21 cellular contexts compared by ENCODE assay signal in the genomic region with DNA sequence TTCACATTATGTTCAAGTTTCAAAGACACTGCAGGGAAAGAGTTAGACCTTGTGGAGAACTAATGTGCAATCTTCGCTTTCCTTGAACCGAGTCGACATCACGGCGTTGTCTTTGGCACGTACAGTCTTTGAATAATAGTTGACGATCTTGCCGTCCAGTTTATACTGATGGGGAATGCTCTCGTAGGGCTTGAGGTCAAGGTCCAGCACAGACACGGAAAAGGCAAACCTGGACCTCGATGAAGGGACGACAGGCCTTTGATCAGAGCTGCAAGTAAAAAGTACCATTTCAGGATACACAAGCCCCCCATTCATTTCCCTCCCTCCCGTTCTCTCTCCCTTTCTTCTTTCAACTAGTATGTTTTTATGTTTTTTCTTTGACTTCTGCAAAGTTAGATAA. TPM values are rescaled to one million over a fixed set of nuclear protein-coding genes. Genes with fewer than 3 reads are reported as not detected.
DNase-seq lines count a peak whose midpoint lies in the region; ATAC-seq and TF ChIP-seq lines count a peak whose summit lies in the region.
"Had no signal": no experiment of that assay in that cellular context is flagged by ENCODE, and none has a peak within 500 bp of the region (broad histone marks: within the 10 kb centered on the region; RNA-seq: fewer than 3 reads in every experiment).

No MANE protein-coding gene starts in this region.

- no peaks in the 10 kb centered on the region for H4K20me1 ChIP-seq in hepatocyte (ENCODE audit: insufficient read depth, poor library complexity, severe bottlenecking)

- no peaks in the 10 kb centered on the region for H3K4me1 ChIP-seq in breast epithelium
- H3K4me1 ChIP-seq in hepatocyte (ENCODE audit: insufficient read depth): peaks cover 7% of the 10 kb centered on the region
- H3K4me1 ChIP-seq in rectal smooth muscle tissue (ENCODE audit: control insufficient read depth, insufficient read depth, low read length): peaks cover 45% of the 10 kb centered on the region
- H3K4me1 ChIP-seq in upper lobe of right lung: no peaks in the 10 kb centered on the region

- no peaks in the 10 kb centered on the region for H3K9me2 ChIP-seq in hepatocyte (replicated peaks; ENCODE audit: insufficient read depth)

- CTCF ChIA-PET in MCF 10A (lab: Yijun Ruan, JAX): interaction anchor here (1.2 kb wide), 1 partner anchor 18 kb away, joined by 9 read pairs; no protein-coding TSS in a partner anchor

- DNase-seq in breast epithelium (ENCODE audit: low spot score in 2 of 2) (peak in 1 of 2 donors; percentile 14), MCF 10A (ENCODE audit: unreplicated experiment) (no peak), hepatocyte (ENCODE audit: low spot score) (no peak), upper lobe of right lung (no peak), mesothelial cell of epicardium (ENCODE audit: low spot score in 2 of 2, unreplicated experiment in 2 of 2) (no peak)
- DNase-seq: 8988T; activated CD4-positive, alpha-beta T cell treated with anti-CD3 and anti-CD28 coated beads, Interleukin-2, amount 10 ng/mL, durations not matched to agents 7 days and 5 days; Calu3; cortex of kidney; GOT3; KG1; NCI-H1092; NCI-H2107; NCI-H524 treated with DMSO at 0.1 percent for 48 hours; stimulated activated naive B cell treated with anti-CD40 and anti-IgM and Interleukin-4, amounts not matched to agents 10 μg/mL and 1 μg/mL and 100 μg/mL, for 72 hours had no signal

- H3K9me3 ChIP-seq in breast epithelium (no peaks in the 10 kb centered on the region), hepatocyte (ENCODE audit: low read depth) (no peaks in the 10 kb centered on the region), upper lobe of right lung (no peaks in the 10 kb centered on the region)

- no peaks in the 10 kb centered on the region for H3K79me2 ChIP-seq in hepatocyte

- H3K27me3 ChIP-seq in breast epithelium (no peaks in the 10 kb centered on the region), hepatocyte (no peaks in the 10 kb centered on the region), rectal smooth muscle tissue (ENCODE audit: control insufficient read depth, insufficient read depth, low read length) (no peaks in the 10 kb centered on the region), upper lobe of right lung (no peaks in the 10 kb centered on the region)

- no peak overlapping the region for H3K9ac ChIP-seq in rectal smooth muscle tissue (ENCODE audit: low read length)

- no peak overlapping the region for H3K27ac Mint-ChIP-seq in MCF 10A (ENCODE audit: low read depth, unreplicated experiment)
- H3K27ac Mint-ChIP-seq in mesothelial cell of epicardium: no peak overlapping the region
- H3K27ac Mint-ChIP-seq: activated CD4-positive, alpha-beta T cell treated with anti-CD3 and anti-CD28 coated beads, Interleukin-2, amount 10 ng/mL, durations not matched to agents 7 days and 5 days; B cell; memory B cell; natural killer cell treated with Interleukin-12 subunit alpha and Interleukin-12 subunit beta and Interleukin-15 and Interleukin-18, amount 100 ng/mL, for 72 hours had no signal

- H3K36me3 Mint-ChIP-seq in MCF 10A (ENCODE audit: insufficient read depth, unreplicated experiment) (peaks cover 75% of the 10 kb centered on the region), mesothelial cell of epicardium (peaks cover 21% of the 10 kb centered on the region)

- H3K27me3 Mint-ChIP-seq in MCF 10A (ENCODE audit: insufficient read depth, unreplicated experiment) (no peaks in the 10 kb centered on the region), mesothelial cell of epicardium (ENCODE audit: low read depth) (no peaks in the 10 kb centered on the region)
- H3K27me3 Mint-ChIP-seq: activated CD4-positive, alpha-beta T cell treated with anti-CD3 and anti-CD28 coated beads, Interleukin-2, amount 10 ng/mL, durations not matched to agents 7 days and 5 days; B cell; memory B cell; natural killer cell treated with Interleukin-12 subunit alpha and Interleukin-12 subunit beta and Interleukin-15 and Interleukin-18, amount 100 ng/mL, for 72 hours; stimulated activated naive B cell treated with anti-CD40 and anti-IgM and Interleukin-4, amounts not matched to agents 10 μg/mL and 1 μg/mL and 100 μg/mL, for 72 hours had no signal

- H3K4me2 ChIP-seq in hepatocyte: no peak overlapping the region

- POLR2A ChIA-PET in MCF 10A (lab: Yijun Ruan, JAX): interaction anchor here (0.8 to 1.2 kb wide), 3 partner anchors 18 to 113 kb away, joined by 3 read pairs; no protein-coding TSS in a partner anchor

- H3K4me1 Mint-ChIP-seq in MCF 10A (ENCODE audit: insufficient read depth, unreplicated experiment): no peaks in the 10 kb centered on the region
- H3K4me1 Mint-ChIP-seq in mesothelial cell of epicardium: peaks cover 8% of the 10 kb centered on the region
- H3K4me1 Mint-ChIP-seq: activated CD4-positive, alpha-beta T cell treated with anti-CD3 and anti-CD28 coated beads, Interleukin-2, amount 10 ng/mL, durations not matched to agents 7 days and 5 days; B cell; memory B cell; stimulated activated naive B cell treated with anti-CD40 and anti-IgM and Interleukin-4, amounts not matched to agents 10 μg/mL and 1 μg/mL and 100 μg/mL, for 72 hours had no signal

- H3K27ac ChIP-seq in breast epithelium: peak overlapping the region; percentile 78 to 91
- H3K27ac ChIP-seq in hepatocyte: peak overlapping the region; percentile 15
- H3K27ac ChIP-seq in rectal smooth muscle tissue (ENCODE audit: low read depth, low read length): peak overlapping the region; percentile 85
- H3K27ac ChIP-seq in upper lobe of right lung: peak overlapping the region; percentile 76

- H3K36me3 ChIP-seq in breast epithelium (no peaks in the 10 kb centered on the region), hepatocyte (replicated peaks; ENCODE audit: insufficient read depth, low read depth) (no peaks in the 10 kb centered on the region), rectal smooth muscle tissue (ENCODE audit: control insufficient read depth, insufficient read depth, low read length) (peaks cover 6% of the 10 kb centered on the region), upper lobe of right lung (peaks cover 60% of the 10 kb centered on the region)

- H3K4me3 Mint-ChIP-seq in MCF 10A (ENCODE audit: unreplicated experiment): no peak overlapping the region
- no peak overlapping the region for H3K4me3 Mint-ChIP-seq in mesothelial cell of epicardium
- H3K4me3 Mint-ChIP-seq: activated CD4-positive, alpha-beta T cell treated with anti-CD3 and anti-CD28 coated beads, Interleukin-2, amount 10 ng/mL, durations not matched to agents 7 days and 5 days; B cell; memory B cell; natural killer cell treated with Interleukin-12 subunit alpha and Interleukin-12 subunit beta and Interleukin-15 and Interleukin-18, amount 100 ng/mL, for 72 hours; stimulated activated naive B cell treated with anti-CD40 and anti-IgM and Interleukin-4, amounts not matched to agents 10 μg/mL and 1 μg/mL and 100 μg/mL, for 72 hours had no signal

- no peak overlapping the region for H2AFZ ChIP-seq in hepatocyte

- intact Hi-C loops in breast epithelium (cut with DNase I; ENCODE audit: low total_unique reads) (no loop called here), MCF 10A (cut with micrococcal nuclease) (no loop called here), upper lobe of right lung (cut with DNase I) (no loop called here)

- H3K4me3 ChIP-seq in breast epithelium (peak overlapping the region in 1 of 3 donors; percentile 33), hepatocyte (no peak overlapping the region), rectal smooth muscle tissue (ENCODE audit: low read length) (no peak overlapping the region), upper lobe of right lung (no peak overlapping the region)

- no peak for TF ChIP-seq CTCF in breast epithelium (IDR thresholded peaks at IDR 0.05)
- no peak for TF ChIP-seq CTCF in MCF 10A (IDR thresholded peaks at IDR 0.05; ENCODE audit: unreplicated experiment)
- no peak for TF ChIP-seq CTCF in hepatocyte (IDR thresholded peaks at IDR 0.05; ENCODE audit: poor library complexity)
- TF ChIP-seq CTCF in upper lobe of right lung (IDR thresholded peaks at IDR 0.05): no peak
- TF ChIP-seq CTCF in mesothelial cell of epicardium (IDR thresholded peaks at IDR 0.05; ENCODE audit: unreplicated experiment): no peak

- ATAC-seq in upper lobe of right lung (no peak), GM19035 (IDR thresholded peaks at IDR 0.05; ENCODE audit: unreplicated experiment) (no peak), GM19351 (IDR thresholded peaks at IDR 0.05; ENCODE audit: unreplicated experiment) (no peak)
- ATAC-seq: natural killer cell treated with Interleukin-12 subunit alpha and Interleukin-12 subunit beta and Interleukin-15 and Interleukin-18, amount 100 ng/mL, for 72 hours; stimulated activated naive B cell treated with anti-CD40 and anti-IgM and Interleukin-4, amounts not matched to agents 10 μg/mL and 1 μg/mL and 100 μg/mL, for 72 hours had no signal

- BruUV-seq in MCF 10A (replicated peaks; lab: Mats Ljungman, UMichigan): no TSS peak

- TF ChIP-seq POLR2A in breast epithelium (IDR thresholded peaks at IDR 0.05): no peak

- H3K9me3 Mint-ChIP-seq in MCF 10A (ENCODE audit: unreplicated experiment) (no peaks in the 10 kb centered on the region), mesothelial cell of epicardium (no peaks in the 10 kb centered on the region)
- H3K9me3 Mint-ChIP-seq: activated CD4-positive, alpha-beta T cell treated with anti-CD3 and anti-CD28 coated beads, Interleukin-2, amount 10 ng/mL, durations not matched to agents 7 days and 5 days; memory B cell; natural killer cell treated with Interleukin-12 subunit alpha and Interleukin-12 subunit beta and Interleukin-15 and Interleukin-18, amount 100 ng/mL, for 72 hours; stimulated activated naive B cell treated with anti-CD40 and anti-IgM and Interleukin-4, amounts not matched to agents 10 μg/mL and 1 μg/mL and 100 μg/mL, for 72 hours had no signal

- WGBS in hepatocyte (ENCODE audit: low lambda C conversion rate, missing lambda C conversion rate): 92% methylated on average over 13 of the region's 13 CpGs

RNA-seq across cellular contexts. Expression of a gene that starts 54.1 kb away (rescaled TPM):
- total RNA-seq in breast epithelium (10 to 100 TPM in 2 of 3 donors, 1 to 10 TPM in 1; 5.8 to 22.8 (median 12.1) TPM), MCF 10A (2022) (16.3 and 16.6 TPM in 2 replicates), hepatocyte (15.3 and 15.6 TPM in 2 replicates), upper lobe of right lung (9.6 TPM), mesothelial cell of epicardium (7.8 to 10.0 TPM (median 9.3 TPM) in 3 replicates)
- 8.5 and 12.4 TPM in 2 replicates for polyA plus RNA-seq in hepatocyte

Comparison
In these comparisons a context has a peak if more than half of its experiments do, and no peak if none do; other contexts are left out.
1. H3K27ac ChIP-seq: peak in every context shown above with its lines; median percentile 85 in rectal smooth muscle tissue; 84 in breast epithelium; 76 in upper lobe of right lung; 15 in hepatocyte.